Comparison of ENCODE assay signal across 26 cellular contexts in genomic region chr7:2315787-2316186, GRCh38.
"Had no signal": no experiment of that assay in that cellular context is flagged by ENCODE, and none has a peak within 500 bp of the region (broad histone marks: within the 10 kb centered on the region; RNA-seq: fewer than 3 reads in every experiment).

No MANE protein-coding gene starts in this region.

- ATAC-seq: effector memory CD8-positive, alpha-beta T cell; esophagus mucosa; gastrocnemius medialis; heart right ventricle; left cardiac atrium; left lung; left ventricle myocardium superior; lower lobe of right lung; mucosa of descending colon had no signal

- H3K4me3 ChIP-seq: colonic mucosa, esophagus squamous epithelium, gastrocnemius medialis, heart right ventricle, left lung, lower lobe of right lung, mucosa of descending colon had no signal

- H3K9me3 ChIP-seq: colonic mucosa, esophagus squamous epithelium, gastrocnemius medialis, heart right ventricle, left lung, lower lobe of right lung, mucosa of descending colon had no signal

- H3K27ac ChIP-seq: colonic mucosa, epithelial cell of prostate, esophagus squamous epithelium, gastrocnemius medialis, heart right ventricle, left lung, lower lobe of right lung had no signal

- DNase-seq: colonic mucosa; cortex of kidney; effector CD8-positive, alpha-beta T cell; effector memory CD8-positive, alpha-beta T cell; endodermal cell; erythroblast; esophagus squamous epithelium; foreskin fibroblast; foreskin melanocyte; gastrocnemius medialis; glutamatergic neuron; head of caudate nucleus; heart right ventricle; hippocampal formation; left cardiac atrium; left lung; left ventricle myocardium superior; lower lobe of right lung; mesenchymal stem cell; mucosa of descending colon; naive B cell had no signal

- H3K4me1 ChIP-seq: colonic mucosa, gastrocnemius medialis had no signal

- H3K36me3 ChIP-seq: colonic mucosa, esophagus squamous epithelium, gastrocnemius medialis, heart right ventricle, left lung, lower lobe of right lung had no signal

- H3K27me3 ChIP-seq: colonic mucosa, esophagus squamous epithelium, gastrocnemius medialis, heart right ventricle, left lung had no signal

- FAIRE-seq: endometrium, islet of Langerhans, keratinocyte had no signal
